24 cellular contexts compared by ENCODE assay signal in the genomic region with DNA sequence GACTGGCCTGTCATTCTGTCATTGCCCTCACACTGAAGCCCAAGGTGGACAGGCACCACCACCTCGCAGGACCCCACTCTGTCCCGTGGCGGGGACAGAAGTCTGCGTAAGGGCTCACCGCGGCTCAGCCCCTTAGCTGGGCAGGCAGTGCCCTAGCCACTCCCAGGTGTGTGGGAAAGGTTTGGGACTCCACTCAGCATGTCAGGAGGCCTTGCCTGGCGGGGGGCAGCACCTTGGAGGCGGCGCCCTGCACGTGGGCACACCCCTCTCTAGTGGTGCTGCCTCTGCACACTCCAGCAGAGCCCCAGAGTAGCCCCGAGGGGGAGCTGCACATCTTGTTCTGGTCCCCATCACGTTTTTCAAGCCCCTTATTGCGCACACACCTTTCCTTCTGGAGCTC. TPM values are rescaled to one million over a fixed set of nuclear protein-coding genes. Genes with fewer than 3 reads are reported as not detected.
DNase-seq lines count a peak whose midpoint lies in the region; ATAC-seq and TF ChIP-seq lines count a peak whose summit lies in the region.
"Had no signal": no experiment of that assay in that cellular context is flagged by ENCODE, and none has a peak within 500 bp of the region (broad histone marks: within the 10 kb centered on the region; RNA-seq: fewer than 3 reads in every experiment).

No MANE protein-coding gene starts in this region.

- no peak overlapping the region for H3K27ac Mint-ChIP-seq in activated CD8-positive, alpha-beta T cell treated with anti-CD3 and anti-CD28 coated beads for 36 hours
- H3K27ac Mint-ChIP-seq in activated CD8-positive, alpha-beta T cell treated with anti-CD3 and anti-CD28 coated beads, Interleukin-2, amount 10 ng/mL, durations not matched to agents 7 days and 5 days = no peak overlapping the region
- H3K27ac Mint-ChIP-seq in chondrocyte (ENCODE audit: unreplicated experiment) (no peak overlapping the region), neural crest cell (ENCODE audit: unreplicated experiment) (no peak overlapping the region)

- H3K36me3 Mint-ChIP-seq in activated CD8-positive, alpha-beta T cell treated with anti-CD3 and anti-CD28 coated beads for 36 hours (ENCODE audit: low read depth) = no peaks in the 10 kb centered on the region
- H3K36me3 Mint-ChIP-seq in activated CD8-positive, alpha-beta T cell treated with anti-CD3 and anti-CD28 coated beads, Interleukin-2, amount 10 ng/mL, durations not matched to agents 7 days and 5 days (ENCODE audit: low read depth) = no peaks in the 10 kb centered on the region
- H3K36me3 Mint-ChIP-seq in chondrocyte (ENCODE audit: low read depth) = no peaks in the 10 kb centered on the region
- H3K36me3 Mint-ChIP-seq in neural crest cell (ENCODE audit: low read depth) = peaks cover 7% of the 10 kb centered on the region

- peaks cover 9% of the 10 kb centered on the region for H3K4me1 Mint-ChIP-seq in activated CD8-positive, alpha-beta T cell treated with anti-CD3 and anti-CD28 coated beads for 36 hours (ENCODE audit: low read depth)
- H3K4me1 Mint-ChIP-seq in activated CD8-positive, alpha-beta T cell treated with anti-CD3 and anti-CD28 coated beads, Interleukin-2, amount 10 ng/mL, durations not matched to agents 7 days and 5 days (ENCODE audit: low read depth) = peaks cover 8% of the 10 kb centered on the region
- H3K4me1 Mint-ChIP-seq in chondrocyte (ENCODE audit: low read depth) (peaks cover 12% of the 10 kb centered on the region), neural crest cell (peaks cover 26% of the 10 kb centered on the region)

- CTCF ChIA-PET in activated CD8-positive, alpha-beta T cell treated with anti-CD3 and anti-CD28 coated beads for 36 hours (lab: Charles Lee) = interaction anchor here (1.8 to 3.9 kb wide), 2 partner anchors 10 to 12 kb away, joined by 8 to 31 read pairs; no protein-coding TSS in a partner anchor
- CTCF ChIA-PET in activated CD8-positive, alpha-beta T cell treated with anti-CD3 and anti-CD28 coated beads, Interleukin-2, amount 10 ng/mL, durations not matched to agents 7 days and 5 days (lab: Charles Lee) = interaction anchor here (0.7 to 3.0 kb wide), 8 partner anchors 11 to 393 kb away, joined by 3 to 13 read pairs (median 4); no protein-coding TSS in a partner anchor

- ATAC-seq in activated CD8-positive, alpha-beta T cell treated with anti-CD3 and anti-CD28 coated beads for 36 hours = no peak
- no peak for ATAC-seq in activated CD8-positive, alpha-beta T cell treated with anti-CD3 and anti-CD28 coated beads, Interleukin-2, amount 10 ng/mL, durations not matched to agents 7 days and 5 days
- ATAC-seq in HG03045 (IDR thresholded peaks at IDR 0.05; ENCODE audit: unreplicated experiment) = no peak
- ATAC-seq: psoas muscle had no signal

- no peaks in the 10 kb centered on the region for H3K9me3 Mint-ChIP-seq in activated CD8-positive, alpha-beta T cell treated with anti-CD3 and anti-CD28 coated beads for 36 hours
- no peaks in the 10 kb centered on the region for H3K9me3 Mint-ChIP-seq in activated CD8-positive, alpha-beta T cell treated with anti-CD3 and anti-CD28 coated beads, Interleukin-2, amount 10 ng/mL, durations not matched to agents 7 days and 5 days (ENCODE audit: insufficient read depth)
- H3K9me3 Mint-ChIP-seq in chondrocyte (ENCODE audit: low read depth) (no peaks in the 10 kb centered on the region), neural crest cell (no peaks in the 10 kb centered on the region)

- TF ChIP-seq CTCF in activated CD8-positive, alpha-beta T cell treated with anti-CD3 and anti-CD28 coated beads for 36 hours (IDR thresholded peaks at IDR 0.05) = no peak
- TF ChIP-seq CTCF in chondrocyte (IDR thresholded peaks at IDR 0.05) = no peak
- TF ChIP-seq CTCF in neural crest cell (conservative IDR thresholded peaks at IDR 0.05) = no peak

- H3K36me3 ChIP-seq in H7 (replicated peaks; ENCODE audit: control insufficient read depth, insufficient read depth, low read length) = no peaks in the 10 kb centered on the region
- H3K36me3 ChIP-seq: thoracic aorta had no signal

- peak overlapping the region; percentile 34 for H3K4me3 Mint-ChIP-seq in activated CD8-positive, alpha-beta T cell treated with anti-CD3 and anti-CD28 coated beads for 36 hours
- H3K4me3 Mint-ChIP-seq in activated CD8-positive, alpha-beta T cell treated with anti-CD3 and anti-CD28 coated beads, Interleukin-2, amount 10 ng/mL, durations not matched to agents 7 days and 5 days = no peak overlapping the region
- no peak overlapping the region for H3K4me3 Mint-ChIP-seq in chondrocyte (ENCODE audit: unreplicated experiment)
- H3K4me3 Mint-ChIP-seq in neural crest cell = peak overlapping the region; percentile 75

- no peak overlapping the region for H3K4me3 ChIP-seq in H7 (ENCODE audit: insufficient read depth, low read depth, low read length)
- H3K4me3 ChIP-seq: psoas muscle, SK-N-MC, thoracic aorta had no signal

- intact Hi-C loops in activated CD8-positive, alpha-beta T cell treated with anti-CD3 and anti-CD28 coated beads for 36 hours (cut with micrococcal nuclease) = no loop called here

- no peaks in the 10 kb centered on the region for H3K27me3 Mint-ChIP-seq in activated CD8-positive, alpha-beta T cell treated with anti-CD3 and anti-CD28 coated beads for 36 hours
- H3K27me3 Mint-ChIP-seq in activated CD8-positive, alpha-beta T cell treated with anti-CD3 and anti-CD28 coated beads, Interleukin-2, amount 10 ng/mL, durations not matched to agents 7 days and 5 days (ENCODE audit: low read depth) = peaks cover 13% of the 10 kb centered on the region
- H3K27me3 Mint-ChIP-seq in chondrocyte (ENCODE audit: low read depth) = no peaks in the 10 kb centered on the region
- H3K27me3 Mint-ChIP-seq in neural crest cell (ENCODE audit: low read depth) = peaks cover 27% of the 10 kb centered on the region

- DNase-seq in activated CD8-positive, alpha-beta T cell treated with anti-CD3 and anti-CD28 coated beads for 36 hours = no peak
- no peak for DNase-seq in activated CD8-positive, alpha-beta T cell treated with anti-CD3 and anti-CD28 coated beads, Interleukin-2, amount 10 ng/mL, durations not matched to agents 7 days and 5 days
- DNase-seq in H7 = peak; percentile 62
- peak; percentile 66 for DNase-seq in chondrocyte (ENCODE audit: low spot score)
- no peak for DNase-seq in neural crest cell (ENCODE audit: low read depth, low spot score)
- DNase-seq in NCI-H510A (lab: John Stamatoyannopoulos, UW) = no peak
- DNase-seq in pons (ENCODE audit: low spot score) = no peak
- DNase-seq: activated CD4-positive, alpha-beta T cell treated with anti-CD3 and anti-CD28 coated beads for 48 hours; activated CD8-positive, alpha-beta memory T cell treated with anti-CD3 and anti-CD28 coated beads, Interleukin-2, amount 50 U/mL, for 4 hours; activated gamma-delta T cell treated with Interleukin-2 at 50 U/mL for 16 hours; C1 segment of cervical spinal cord; DMS79; effector memory CD4-positive, alpha-beta T cell; GOT3; NCI-H1105 treated with DMSO at 0.1 percent for 48 hours; NCI-H2081 treated with DMSO at 0.1 percent for 48 hours; NCI-H524 treated with DMSO at 0.1 percent for 48 hours; psoas muscle; stimulated activated CD4-positive, alpha-beta T cell treated with anti-CD3 and anti-CD28 coated beads, Interleukin-2, amount 100 ng/mL, for 24 hours; stimulated activated naive CD4-positive, alpha-beta T cell had no signal

- POLR2A ChIA-PET in activated CD8-positive, alpha-beta T cell treated with anti-CD3 and anti-CD28 coated beads for 36 hours (lab: Charles Lee) = interaction anchor here (1.6 kb wide), 1 partner anchor 11 kb away, joined by 4 read pairs; no protein-coding TSS in a partner anchor
- POLR2A ChIA-PET in activated CD8-positive, alpha-beta T cell treated with anti-CD3 and anti-CD28 coated beads, Interleukin-2, amount 10 ng/mL, durations not matched to agents 7 days and 5 days (lab: Charles Lee) = no interaction called here

- H3K27me3 ChIP-seq in H7 (ENCODE audit: control insufficient read depth, insufficient read depth, low read length) = peaks cover 23% of the 10 kb centered on the region

RNA-seq across cellular contexts. Expression of gene FIGNL2, which starts 35.6 kb away (rescaled TPM):
- total RNA-seq in activated CD8-positive, alpha-beta T cell treated with anti-CD3 and anti-CD28 coated beads for 36 hours = under 1 TPM; 0.40 to 0.43 TPM
- total RNA-seq in activated CD8-positive, alpha-beta T cell treated with anti-CD3 and anti-CD28 coated beads, Interleukin-2, amount 10 ng/mL, durations not matched to agents 7 days and 5 days = under 1 TPM; 0.32 to 0.37 TPM
- 5.0 and 5.8 TPM in 2 replicates for total RNA-seq in H7 (2014; rRNA removed; shearing (Covaris generic))
- total RNA-seq in chondrocyte (0.26 to 0.30 TPM in 2 of 3 replicates, not detected in the other), neural crest cell (38.0 and 39.7 TPM in 2 replicates)
- total RNA-seq: RPMI7951 had no signal

Comparison
In these comparisons a context has a peak if more than half of its experiments do, and no peak if none do; other contexts are left out.
1. H3K4me3 Mint-ChIP-seq: peak in activated CD8-positive, alpha-beta T cell treated with anti-CD3 and anti-CD28 coated beads for 36 hours (single experiment) and neural crest cell (single experiment); none in activated CD8-positive, alpha-beta T cell treated with anti-CD3 and anti-CD28 coated beads, Interleukin-2, amount 10 ng/mL, durations not matched to agents 7 days and 5 days (single experiment) and chondrocyte (single experiment).
2. DNase-seq: peak in H7 (single experiment) and chondrocyte (single experiment); none in activated CD8-positive, alpha-beta T cell treated with anti-CD3 and anti-CD28 coated beads for 36 hours (single experiment), activated CD8-positive, alpha-beta T cell treated with anti-CD3 and anti-CD28 coated beads, Interleukin-2, amount 10 ng/mL, durations not matched to agents 7 days and 5 days (single experiment), neural crest cell (single experiment), NCI-H510A (single experiment) and pons (single experiment).